ENCODE assay signal across 1 cellular context in genomic region chr4:17576932-17577659, GRCh38.
TF ChIP-seq lines count a peak whose summit lies in the region.

Gene LAP3, plus strand, starts transcription at chr4:17577198. Its CDS starts 268 bp downstream, at chr4:17577466.

TF ChIP-seq in HepG2, 621 proteins besides CTCF, POLR2A, EP300 and RAD21 (continued from another document and continues in another):
- TF ChIP-seq PRDM4 (CRISPR knock-in tag; IDR thresholded peaks at IDR 0.05; ENCODE audit: borderline replicate concordance) (no peak; the same call in 1 of the 2 replicates), TEAD3 (CRISPR knock-in tag; optimal IDR thresholded peaks at IDR 0.05; ENCODE audit: borderline replicate concordance) (no peak), PHB2 (IDR thresholded peaks at IDR 0.05; ENCODE audit: partially characterized antibody) (no peak), TBX2 (CRISPR knock-in tag; IDR thresholded peaks at IDR 0.05; ENCODE audit: borderline replicate concordance) (peak; percentile 82), NR2F6 (IDR thresholded peaks at IDR 0.05) (no peak), NR2F6 (CRISPR knock-in tag; IDR thresholded peaks at IDR 0.05) (no peak), SP1 (IDR thresholded peaks at IDR 0.05) (no peak), SP1 (CRISPR knock-in tag; IDR thresholded peaks at IDR 0.05) (peak; percentile 92), ATF7-NPFF (CRISPR knock-in tag; IDR thresholded peaks at IDR 0.05; ENCODE audit: low read depth) (peak; percentile 85), NR3C1 (CRISPR knock-in tag; IDR thresholded peaks at IDR 0.05) (no peak), GATA4 (IDR thresholded peaks at IDR 0.05; ENCODE audit: borderline replicate concordance, low read depth) (no peak), ZBTB14 (CRISPR knock-in tag; IDR thresholded peaks at IDR 0.05) (peak; percentile 86; the same call in 1 of the 2 replicates), TEF (CRISPR knock-in tag; IDR thresholded peaks at IDR 0.05) (no peak), ZNF552 (CRISPR knock-in tag; IDR thresholded peaks at IDR 0.05; ENCODE audit: borderline replicate concordance) (peak; percentile 91; the same call in 1 of the 2 replicates), ZNF770 (CRISPR knock-in tag; IDR thresholded peaks at IDR 0.05) (no peak), ZNF256 (CRISPR knock-in tag; conservative IDR thresholded peaks at IDR 0.05) (peak; percentile 72; the same call in 1 of the 2 replicates), SNAI1 (CRISPR knock-in tag; IDR thresholded peaks at IDR 0.05; ENCODE audit: borderline replicate concordance) (no peak), HINFP (CRISPR knock-in tag; IDR thresholded peaks at IDR 0.05; ENCODE audit: low read depth) (0 out of 2 replicates have a peak, but pooled peaks have one; percentile 74), ZNF513 (CRISPR knock-in tag; conservative IDR thresholded peaks at IDR 0.05) (no peak), ZNF10 (CRISPR knock-in tag; IDR thresholded peaks at IDR 0.05; ENCODE audit: borderline replicate concordance, low read depth) (no peak), FOXP1 (IDR thresholded peaks at IDR 0.05) (no peak), FOXP1 (CRISPR knock-in tag; IDR thresholded peaks at IDR 0.05) (peak; percentile 23; the same call in 1 of the 2 replicates), SRY (CRISPR knock-in tag; IDR thresholded peaks at IDR 0.05) (no peak), NR2F2 (IDR thresholded peaks at IDR 0.05; ENCODE audit: borderline replicate concordance, low read depth) (no peak), MAFF (IDR thresholded peaks at IDR 0.05; ENCODE audit: low read depth, low read length) (no peak), CBX1 (IDR thresholded peaks at IDR 0.05; ENCODE audit: low read depth) (no peak), ZNF354B (CRISPR knock-in tag; IDR thresholded peaks at IDR 0.05) (no peak), KLF6 (CRISPR knock-in tag; IDR thresholded peaks at IDR 0.05) (peak; percentile 95), ZNF83 (CRISPR knock-in tag; IDR thresholded peaks at IDR 0.05; ENCODE audit: borderline replicate concordance) (0 out of 2 replicates have a peak, but pooled peaks have one; percentile 16), KLF9 (CRISPR knock-in tag; IDR thresholded peaks at IDR 0.05; ENCODE audit: low read depth) (peak; percentile 9; the same call in 1 of the 2 replicates), KMT2B (CRISPR knock-in tag; IDR thresholded peaks at IDR 0.05) (no peak; the same call in none of the 2 replicates), TIGD3 (CRISPR knock-in tag; IDR thresholded peaks at IDR 0.05; ENCODE audit: borderline replicate concordance) (no peak), ZBTB1 (CRISPR knock-in tag; IDR thresholded peaks at IDR 0.05; ENCODE audit: borderline replicate concordance) (no peak), CENPT (CRISPR knock-in tag; IDR thresholded peaks at IDR 0.05; ENCODE audit: low read depth) (no peak), PRDM15 (CRISPR knock-in tag; IDR thresholded peaks at IDR 0.05) (0 out of 2 replicates have a peak, but pooled peaks have one; percentile 66), CBFB (CRISPR knock-in tag; IDR thresholded peaks at IDR 0.05) (peak; percentile 68), HHEX (CRISPR knock-in tag; IDR thresholded peaks at IDR 0.05) (no peak), ZNF839 (CRISPR knock-in tag; IDR thresholded peaks at IDR 0.05; ENCODE audit: borderline replicate concordance) (peak; percentile 65; the same call in 1 of the 2 replicates), ZNF317 (CRISPR knock-in tag; IDR thresholded peaks at IDR 0.05) (no peak), SNAPC5 (CRISPR knock-in tag; IDR thresholded peaks at IDR 0.05; ENCODE audit: borderline replicate concordance) (peak; percentile 20; the same call in 1 of the 2 replicates), RBM39 (IDR thresholded peaks at IDR 0.05; ENCODE audit: low read depth, low read length, poor library complexity, severe bottlenecking) (peak; percentile 89), HES4 (CRISPR knock-in tag; IDR thresholded peaks at IDR 0.05; ENCODE audit: borderline replicate concordance) (peak; percentile 86), ZNF740 (CRISPR knock-in tag; IDR thresholded peaks at IDR 0.05) (no peak), PBX3 (CRISPR knock-in tag; IDR thresholded peaks at IDR 0.05; ENCODE audit: borderline replicate concordance) (no peak), NR0B2 (CRISPR knock-in tag; IDR thresholded peaks at IDR 0.05) (peak; percentile 88; the same call in 1 of the 2 replicates)
